ENCODE assay signal across 14 cellular contexts in genomic region chr15:34271493-34271892, GRCh38. TPM values are rescaled to one million over a fixed set of nuclear protein-coding genes. Genes with fewer than 3 reads are reported as not detected.
DNase-seq lines count a peak whose midpoint lies in the region; ATAC-seq, FAIRE-seq and TF ChIP-seq lines count a peak whose summit lies in the region.
"Had no signal": no experiment of that assay in that cellular context is flagged by ENCODE, and none has a peak within 500 bp of the region (broad histone marks: within the 10 kb centered on the region; RNA-seq: fewer than 3 reads in every experiment).

No MANE protein-coding gene starts in this region.

- H3K36me3 Mint-ChIP-seq in stimulated activated naive B cell treated with anti-CD40 and anti-IgM and Interleukin-4, amounts not matched to agents 10 μg/mL and 1 μg/mL and 100 μg/mL, for 72 hours = peaks cover 24 to 37% of the 10 kb centered on the region in 2 donors

- no peak for ATAC-seq in HepG2
- no peak for ATAC-seq in GM21717 (IDR thresholded peaks at IDR 0.05; ENCODE audit: unreplicated experiment)
- no peak for ATAC-seq in stimulated activated naive B cell treated with anti-CD40 and anti-IgM and Interleukin-4, amounts not matched to agents 10 μg/mL and 1 μg/mL and 100 μg/mL, for 72 hours (replicated peaks)

- TF ChIP-seq EP300 in HepG2 (IDR thresholded peaks at IDR 0.05; ENCODE audit: low read depth in 2 of 2, low read length in 2 of 2) (no peak), HepG2 (CRISPR knock-in tag; IDR thresholded peaks at IDR 0.05; ENCODE audit: borderline replicate concordance) (no peak)

- peaks cover 5 to 26% of the 10 kb centered on the region in 2 donors for H3K4me1 Mint-ChIP-seq in stimulated activated naive B cell treated with anti-CD40 and anti-IgM and Interleukin-4, amounts not matched to agents 10 μg/mL and 1 μg/mL and 100 μg/mL, for 72 hours

- H3K9me3 ChIP-seq in HepG2 (ENCODE audit: low read length) = no peaks in the 10 kb centered on the region

- H3K9ac ChIP-seq in HepG2 (ENCODE audit: insufficient read depth, low read depth, low read length) = no peak overlapping the region

- no peak for FAIRE-seq in HepG2 (lab: Jason Lieb, UNC)
- FAIRE-seq: GM12892 had no signal

- DNase-seq in AG20443 (ENCODE audit: low spot score) (peak; percentile 66), HL-60 (ENCODE audit: low read depth in 1 of 2, low spot score in 1 of 2) (peak; percentile 14 to 26), astrocyte of the spinal cord (ENCODE audit: low read depth, low spot score) (peak; percentile 63), HepG2 (ENCODE audit: low spot score) (peak; percentile 3), UCSD-AML1 (lab: John Stamatoyannopoulos, UW; ENCODE audit: unreplicated experiment) (no peak), NCI-H1092 treated with DMSO at 0.1 percent for 48 hours (lab: John Stamatoyannopoulos, UW) (no peak)
- DNase-seq in stimulated activated naive B cell treated with anti-CD40 and anti-IgM and Interleukin-4, amounts not matched to agents 10 μg/mL and 1 μg/mL and 100 μg/mL, for 72 hours = no peak
- DNase-seq: activated B cell treated with CpG ODN at 0.5 μM for 24 hours; activated effector memory CD4-positive, alpha-beta T cell treated with Interleukin-2 at 50 U/mL for 16 hours; NCI-H2081 treated with DMSO at 0.1 percent for 48 hours; RPMI8226; stimulated activated naive CD4-positive, alpha-beta T cell treated with Interleukin-2 at 50 U/mL for 16 hours had no signal

- H3K4me2 ChIP-seq in HepG2 (ENCODE audit: low read depth, low read length) = no peak overlapping the region

- CTCF ChIA-PET in HepG2 (lab: Yijun Ruan, JAX; ENCODE audit: low intra/inter-chr PET ratio, low total read pairs) = no interaction called here

- TF ChIP-seq CTCF in HL-60 (IDR thresholded peaks at IDR 0.05; ENCODE audit: insufficient read depth, low read length) = no peak
- TF ChIP-seq CTCF in astrocyte of the spinal cord (IDR thresholded peaks at IDR 0.05; ENCODE audit: low read depth, low read length) = no peak
- no peak for TF ChIP-seq CTCF in HepG2 (CRISPR knock-in tag; IDR thresholded peaks at IDR 0.05)

- no peaks in the 10 kb centered on the region for H4K20me1 ChIP-seq in HepG2 (ENCODE audit: insufficient read depth, low read length)

- no peaks in the 10 kb centered on the region for H3K4me1 ChIP-seq in HepG2 (ENCODE audit: insufficient read depth, low read length)

- BruUV-seq in HepG2 (replicated peaks; lab: Mats Ljungman, UMichigan) = no TSS peak

- in situ Hi-C loops in astrocyte of the spinal cord (cut with HindIII; ENCODE audit: low sequenced_read_pairs) (no loop called here), HepG2 (cut with HindIII; ENCODE audit: extremely low pct_ligation_motif_present, low pct_unique_long_range_greater_than_20kb) (no loop called here)

- no peak for TF ChIP-seq POLR2A in HepG2 (IDR thresholded peaks at IDR 0.05; ENCODE audit: insufficient read depth in 1 of 2, low read depth in 2 of 2, low read length in 2 of 2)

- POLR2A ChIA-PET in HepG2 (lab: Yijun Ruan, JAX) = no interaction called here

- H3K4me3 ChIP-seq in HL-60 (replicated peaks; ENCODE audit: insufficient read depth, low read length) = no peak overlapping the region
- no peak overlapping the region for H3K4me3 ChIP-seq in astrocyte of the spinal cord (ENCODE audit: low read depth, low read length)
- no peak overlapping the region for H3K4me3 ChIP-seq in HepG2 (replicated peaks in 1 of 3; ENCODE audit: insufficient read depth in 1 of 3, low read depth in 2 of 3, low read length in 3 of 3)

- no peaks in the 10 kb centered on the region for H3K27me3 Mint-ChIP-seq in stimulated activated naive B cell treated with anti-CD40 and anti-IgM and Interleukin-4, amounts not matched to agents 10 μg/mL and 1 μg/mL and 100 μg/mL, for 72 hours
- H3K27me3 Mint-ChIP-seq: activated B cell treated with CpG ODN at 0.5 μM for 24 hours had no signal

- no peaks in the 10 kb centered on the region for H3K9me3 Mint-ChIP-seq in stimulated activated naive B cell treated with anti-CD40 and anti-IgM and Interleukin-4, amounts not matched to agents 10 μg/mL and 1 μg/mL and 100 μg/mL, for 72 hours
- H3K9me3 Mint-ChIP-seq: activated B cell treated with CpG ODN at 0.5 μM for 24 hours had no signal

- H3K27ac ChIP-seq in HL-60 (replicated peaks) (no peak overlapping the region), HepG2 (ENCODE audit: extremely low read length, insufficient read depth, low read length) (no peak overlapping the region)

- no peak overlapping the region for H2AFZ ChIP-seq in HepG2 (ENCODE audit: low read length)

- H3K79me2 ChIP-seq in HepG2 (ENCODE audit: insufficient read depth, low read length) = no peaks in the 10 kb centered on the region

- no peak for TF ChIP-seq RAD21 in HepG2 (CRISPR knock-in tag; IDR thresholded peaks at IDR 0.05)

- no peak overlapping the region for H3K4me3 Mint-ChIP-seq in stimulated activated naive B cell treated with anti-CD40 and anti-IgM and Interleukin-4, amounts not matched to agents 10 μg/mL and 1 μg/mL and 100 μg/mL, for 72 hours
- H3K4me3 Mint-ChIP-seq: activated B cell treated with CpG ODN at 0.5 μM for 24 hours had no signal

- intact Hi-C loops in HepG2 (cut with micrococcal nuclease; ENCODE audit: unreplicated experiment) = no loop called here

- H3K27me3 ChIP-seq in HL-60 (ENCODE audit: insufficient read depth, poor library complexity, severe bottlenecking) (no peaks in the 10 kb centered on the region), HepG2 (ENCODE audit: control insufficient read depth in 1 of 2, insufficient read depth in 2 of 2, low read length in 2 of 2) (no peaks in the 10 kb centered on the region)

- 91% methylated on average over 3 of the region's 3 CpGs for WGBS in HepG2 (ENCODE audit: low lambda C conversion rate)

- H3K36me3 ChIP-seq in HepG2 (replicated peaks in 1 of 2; ENCODE audit: control insufficient read depth in 1 of 2, insufficient read depth in 2 of 2, low read length in 2 of 2) = 0 out of 5 replicates have a peak, but pooled peaks cover 0 to 5% of the 10 kb centered on the region in 2 experiments

- no peak overlapping the region for H3K27ac Mint-ChIP-seq in stimulated activated naive B cell treated with anti-CD40 and anti-IgM and Interleukin-4, amounts not matched to agents 10 μg/mL and 1 μg/mL and 100 μg/mL, for 72 hours
- H3K27ac Mint-ChIP-seq: activated B cell treated with CpG ODN at 0.5 μM for 24 hours had no signal

TF ChIP-seq in HepG2, 621 proteins besides CTCF, POLR2A, EP300 and RAD21 (continues in another document):
- TF ChIP-seq FOSL2 (CRISPR knock-in tag; IDR thresholded peaks at IDR 0.05) = 0 out of 2 replicates have a peak, but pooled peaks have one; percentile 14

RNA-seq across cellular contexts. Expression of gene EMC4, which starts 46.7 kb away (rescaled TPM):
- 104 and 113 TPM in 2 replicates for total RNA-seq in HepG2 (2016; rRNA removed; fragmentation: Illumina TruSeq; extraction: Trizol)
- 43.3 and 46.4 TPM in 2 replicates for total RNA-seq in HepG2 (2016; cell fraction: cytosol; rRNA removed; fragmentation: Illumina TruSeq; extraction: Trizol; ENCODE audit: low read depth)
- total RNA-seq in HepG2 (2016; cell fraction: insoluble cytoplasmic fraction; rRNA removed; fragmentation: Illumina TruSeq; extraction: Trizol) = 107 and 110 TPM in 2 replicates
- total RNA-seq in HepG2 (2016; cell fraction: membrane; rRNA removed; fragmentation: Illumina TruSeq; extraction: Trizol) = 61.7 and 67.5 TPM in 2 replicates
- 78.5 and 81.5 TPM in 2 replicates for total RNA-seq in HepG2 (2016; cell fraction: nucleus; rRNA removed; fragmentation: Illumina TruSeq; extraction: Trizol)
- polyA plus RNA-seq in HepG2 (2011; rRNA removed) = 63.7 and 66.9 TPM in 2 replicates
- polyA plus RNA-seq in HepG2 (2011; cell fraction: cytosol; rRNA removed) = 82.0 and 84.9 TPM in 2 replicates
- 31.6 and 32.8 TPM in 2 replicates for polyA plus RNA-seq in HepG2 (2011; cell fraction: nucleus; rRNA removed)
- polyA plus RNA-seq in HepG2 (2012) = 66.4 and 67.0 TPM in 2 replicates
- 42.5 and 45.7 TPM in 2 replicates for polyA plus RNA-seq in HepG2 (2016; cell fraction: cytosol; fragmentation: Illumina TruSeq; extraction: Trizol; ENCODE audit: low read depth)
- 115 and 118 TPM in 2 replicates for polyA plus RNA-seq in HepG2 (2016; cell fraction: insoluble cytoplasmic fraction; fragmentation: Illumina TruSeq; extraction: Trizol; ENCODE audit: low read depth)
- polyA plus RNA-seq in HepG2 (2016; cell fraction: membrane; fragmentation: Illumina TruSeq; extraction: Trizol; ENCODE audit: low read depth) = 55.7 and 60.8 TPM in 2 replicates
- polyA plus RNA-seq in HepG2 (2016; cell fraction: nucleus; fragmentation: Illumina TruSeq; extraction: Trizol; ENCODE audit: insufficient read depth, low read depth) = 117 and 119 TPM in 2 replicates
- polyA minus RNA-seq in HepG2 (2011; rRNA and poly(A)+ RNA removed; ENCODE audit: low replicate concordance) = 22.8 and 42.2 TPM in 2 replicates
- 20.5 and 29.3 TPM in 2 replicates for polyA minus RNA-seq in HepG2 (2011; cell fraction: cytosol; rRNA and poly(A)+ RNA removed)
- 22.3 and 22.8 TPM in 2 replicates for polyA minus RNA-seq in HepG2 (2011; cell fraction: nucleus; rRNA and poly(A)+ RNA removed)

Comparison
In these comparisons a context has a peak if more than half of its experiments do, and no peak if none do; other contexts are left out.
1. DNase-seq: peak in AG20443 (single experiment), HL-60 (2 of 2), astrocyte of the spinal cord (single experiment) and HepG2 (single experiment); none in UCSD-AML1 (single experiment), NCI-H1092 treated with DMSO at 0.1 percent for 48 hours (single experiment) and stimulated activated naive B cell treated with anti-CD40 and anti-IgM and Interleukin-4, amounts not matched to agents 10 μg/mL and 1 μg/mL and 100 μg/mL, for 72 hours (single experiment).